Comparison of ENCODE assay signal across 8 cellular contexts in the genomic region with DNA sequence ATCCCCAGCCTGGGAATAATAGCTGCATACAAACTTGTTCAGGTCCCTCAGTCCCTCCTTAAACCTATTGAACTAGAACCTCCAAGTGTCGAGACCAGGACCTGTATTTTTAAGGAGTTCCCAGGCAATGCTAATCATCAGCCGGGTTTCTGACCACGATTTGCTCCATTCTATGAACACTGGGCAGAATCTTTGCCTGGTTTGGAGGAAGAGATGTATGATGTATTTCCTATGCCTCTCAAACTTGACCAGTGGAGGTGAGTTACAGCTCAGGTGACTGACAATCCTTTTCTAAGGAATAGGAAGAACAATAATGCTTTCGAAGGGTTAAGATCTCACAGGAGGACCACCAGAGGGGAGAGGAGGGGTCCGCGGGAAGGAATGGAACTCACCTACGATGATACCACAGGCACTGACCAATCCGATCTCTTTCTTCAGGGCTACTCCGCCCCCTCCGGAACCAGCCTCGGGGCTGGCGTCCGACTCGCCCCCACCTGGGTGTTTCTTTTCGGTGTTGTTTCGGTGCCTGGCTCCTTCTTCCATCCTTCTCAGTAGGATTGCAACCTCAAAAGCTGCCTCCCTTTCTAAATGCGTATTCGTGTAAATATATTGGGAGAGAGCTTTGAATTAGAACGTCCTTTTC. TPM values are rescaled to one million over a fixed set of nuclear protein-coding genes. Genes with fewer than 3 reads are reported as not detected.
DNase-seq lines count a peak whose midpoint lies in the region; ATAC-seq, FAIRE-seq and TF ChIP-seq lines count a peak whose summit lies in the region.

No MANE protein-coding gene starts in this region.

- H3K9me3 Mint-ChIP-seq in activated T-cell treated with anti-CD3 and anti-CD28 coated beads, Interleukin-2, amount 50 U/mL, for 4 hours: no peaks in the 10 kb centered on the region

- peak; percentile 76 to 82 for ATAC-seq in activated T-cell treated with anti-CD3 and anti-CD28 coated beads, Interleukin-2, amount 50 U/mL, for 4 hours
- peak; percentile 88 to 90 (median 90) for ATAC-seq in pancreas

- FAIRE-seq in pancreas (lab: Jason Lieb, UNC) (no peak), HTR-8/SVneo (lab: Jason Lieb, UNC) (no peak)

- TF ChIP-seq CTCF in cardiac muscle cell (IDR thresholded peaks at IDR 0.05; ENCODE audit: low read depth, low read length): no peak
- TF ChIP-seq CTCF in pancreas (IDR thresholded peaks at IDR 0.05): no peak

- no peaks in the 10 kb centered on the region for H3K27me3 ChIP-seq in cardiac muscle cell
- H3K27me3 ChIP-seq in pancreas: no peaks in the 10 kb centered on the region

- WGBS in pancreas, 2 donors: 1% methylated on average over 19 of the region's 19 CpGs

- H3K4me1 Mint-ChIP-seq in activated T-cell treated with anti-CD3 and anti-CD28 coated beads, Interleukin-2, amount 50 U/mL, for 4 hours (ENCODE audit: low read depth): peaks cover 10% of the 10 kb centered on the region

- H3K4me1 ChIP-seq in cardiac muscle cell (ENCODE audit: low read depth) (peaks cover 13% of the 10 kb centered on the region), pancreas (peaks cover 0 to 5% (median 0%) of the 10 kb centered on the region in 3 donors)

- H3K36me3 ChIP-seq in cardiac muscle cell (no peaks in the 10 kb centered on the region), pancreas (no peaks in the 10 kb centered on the region)

- H3K27ac ChIP-seq in cardiac muscle cell (no peak overlapping the region), pancreas (peak overlapping the region in 2 of 4 donors; percentile 14 to 40)

- H3K9me3 ChIP-seq in cardiac muscle cell (ENCODE audit: low read depth): no peaks in the 10 kb centered on the region
- H3K9me3 ChIP-seq in pancreas: no peaks in the 10 kb centered on the region

- H3K4me3 Mint-ChIP-seq in activated T-cell treated with anti-CD3 and anti-CD28 coated beads, Interleukin-2, amount 50 U/mL, for 4 hours: no peak overlapping the region

- DNase-seq in ACHN (peak; percentile 10), NCI-H1105 treated with DMSO at 0.1 percent for 48 hours (lab: John Stamatoyannopoulos, UW) (peak; percentile 67), cardiac muscle cell (ENCODE audit: low read depth in 1 of 2, low spot score in 1 of 2) (peak in 1 of 2 donors; percentile 61), pancreas (peak in 5 of 6 donors; percentile 48 to 73 (median 58)), HTR-8/SVneo (ENCODE audit: insufficient read length, low spot score) (no peak), OCI-M2 (lab: John Stamatoyannopoulos, UW; ENCODE audit: unreplicated experiment) (no peak), GDM1 (lab: John Stamatoyannopoulos, UW) (no peak)
- DNase-seq in activated T-cell treated with anti-CD3 and anti-CD28 coated beads, Interleukin-2, amount 50 U/mL, for 4 hours: peak; percentile 33

- peak overlapping the region; percentile 58 for H3K4me3 ChIP-seq in cardiac muscle cell
- peak overlapping the region; percentile 31 to 56 (median 44) for H3K4me3 ChIP-seq in pancreas

- peaks cover 20% of the 10 kb centered on the region for H3K27me3 Mint-ChIP-seq in activated T-cell treated with anti-CD3 and anti-CD28 coated beads, Interleukin-2, amount 50 U/mL, for 4 hours (ENCODE audit: low read depth)

- intact Hi-C loops in pancreas (cut with DNase I): loop anchor here in 1 of 3 donors (10.0 kb wide), 1 partner anchor 58 kb away; no protein-coding TSS in a partner anchor

- no peaks in the 10 kb centered on the region for H3K36me3 Mint-ChIP-seq in activated T-cell treated with anti-CD3 and anti-CD28 coated beads, Interleukin-2, amount 50 U/mL, for 4 hours (ENCODE audit: insufficient read depth)

- in situ Hi-C loops in ACHN (cut with HindIII; ENCODE audit: low pct_ligation_motif_present, low pct_unique_long_range_greater_than_20kb, low sequenced_read_pairs): no loop called here

RNA-seq across cellular contexts. Expression of a gene that starts 1.0 kb away (rescaled TPM):
- total RNA-seq in activated T-cell treated with anti-CD3 and anti-CD28 coated beads, Interleukin-2, amount 50 U/mL, for 4 hours: 1 to 10 TPM in 2 of 3 donors, under 1 TPM in 1; 0.81 to 1.5 (median 1.4) TPM
- total RNA-seq in cardiac muscle cell: 9.2 and 14.1 TPM in 2 replicates
- 12.6 and 14.0 TPM in 2 replicates for polyA plus RNA-seq in cardiac muscle cell
- total RNA-seq in pancreas: 10 to 100 TPM; 11.5 to 33.5 (median 23.2) TPM
- 10 to 100 TPM; 36.3 to 70.8 TPM for polyA plus RNA-seq in pancreas

RNA-seq across cellular contexts. Expression of a gene that starts 55.2 kb away (rescaled TPM):
- total RNA-seq in activated T-cell treated with anti-CD3 and anti-CD28 coated beads, Interleukin-2, amount 50 U/mL, for 4 hours: not detected
- total RNA-seq in cardiac muscle cell: not detected in 2 replicates
- polyA plus RNA-seq in cardiac muscle cell: 0.72 TPM in 1 of 2 replicates, not detected in the other
- total RNA-seq in pancreas: under 1 TPM in 2 of 6 donors, not detected in 4; 0.12 to 0.29 TPM
- polyA plus RNA-seq in pancreas: not detected

Comparison
In these comparisons a context has a peak if more than half of its experiments do, and no peak if none do; other contexts are left out.
1. DNase-seq: peak in ACHN (single experiment), NCI-H1105 treated with DMSO at 0.1 percent for 48 hours (single experiment), activated T-cell treated with anti-CD3 and anti-CD28 coated beads, Interleukin-2, amount 50 U/mL, for 4 hours (single experiment) and pancreas (5 of 6); none in HTR-8/SVneo (single experiment), OCI-M2 (single experiment) and GDM1 (single experiment).